In the genomic region with DNA sequence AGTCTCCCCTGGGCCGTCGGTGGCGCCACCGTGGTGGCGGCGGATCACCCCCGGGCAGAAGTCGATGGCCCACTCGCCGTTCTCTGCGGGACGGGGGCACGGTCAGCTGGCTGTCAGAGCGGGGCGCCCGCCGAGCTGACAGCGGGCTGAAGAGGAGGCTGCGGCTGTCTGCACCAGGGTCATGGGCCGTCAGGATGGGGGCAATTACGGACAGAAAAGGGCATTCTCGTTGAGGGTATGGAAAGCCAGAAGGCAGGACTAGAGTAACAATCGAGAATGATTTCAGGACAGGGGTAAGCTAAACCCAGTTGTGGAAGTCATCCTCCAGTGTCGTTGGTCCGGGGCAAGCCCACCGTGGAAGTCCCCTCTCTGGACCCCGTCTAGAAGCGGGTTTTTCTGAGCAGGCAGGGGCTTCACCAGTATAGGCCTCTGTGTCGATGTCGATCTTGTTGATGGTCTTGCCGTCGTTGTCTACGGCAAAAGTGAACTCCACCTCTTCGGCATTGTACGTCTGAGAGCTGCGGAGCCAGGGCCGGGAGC, we compare ENCODE assay signal across 14 cellular contexts. TPM values are rescaled to one million over a fixed set of nuclear protein-coding genes. Genes with fewer than 3 reads are reported as not detected.
DNase-seq lines count a peak whose midpoint lies in the region; ATAC-seq and TF ChIP-seq lines count a peak whose summit lies in the region.
"Had no signal": no experiment of that assay in that cellular context is flagged by ENCODE, and none has a peak within 500 bp of the region (broad histone marks: within the 10 kb centered on the region; RNA-seq: fewer than 3 reads in every experiment).

No MANE protein-coding gene starts in this region.

- H4K91ac ChIP-seq in neuronal stem cell (ENCODE audit: low read depth, low read length, poor library complexity), result no peak overlapping the region

- no peak for ATAC-seq in GM21367 (IDR thresholded peaks at IDR 0.05; ENCODE audit: unreplicated experiment)

- H3K27me3 ChIP-seq in BLaER1 treated with 17β-estradiol and CSF1 and Interleukin-3, amounts not matched to agents 10 nM and 100 nM, result peaks cover 26 to 44% (median 35%) of the 10 kb centered on the region in 11 experiments
- H3K27me3 ChIP-seq in HUES48 (ENCODE audit: control insufficient read depth, insufficient read depth, low read length), result no peaks in the 10 kb centered on the region
- peaks cover 0 to 4% (median 0%) of the 10 kb centered on the region in 3 experiments for H3K27me3 ChIP-seq in neuronal stem cell (ENCODE audit: control insufficient read depth in 3 of 3, insufficient read depth in 3 of 3, low read depth in 1 of 3, low read length in 3 of 3)
- H3K27me3 ChIP-seq: SJCRH30 had no signal

- DNase-seq in chondrocyte (ENCODE audit: low spot score) (peak; percentile 51), neuronal stem cell (ENCODE audit: low spot score) (no peak), NOMO-1 (lab: John Stamatoyannopoulos, UW; ENCODE audit: unreplicated experiment in 2 of 2) (no peak), AG20443 (ENCODE audit: low spot score) (no peak)
- DNase-seq in stimulated activated CD8-positive, alpha-beta memory T cell treated with anti-CD3 and anti-CD28 coated beads, Interleukin-4, amount 100 ng/mL, for 48 hours, result no peak
- DNase-seq: NCI-H345, SJCRH30 had no signal

- peak overlapping the region; percentile 71 for H3K18ac ChIP-seq in neuronal stem cell (ENCODE audit: low read length)

- H3K9me3 Mint-ChIP-seq in chondrocyte (ENCODE audit: low read depth), result no peaks in the 10 kb centered on the region
- H3K9me3 Mint-ChIP-seq: mesothelial cell of epicardium had no signal

- peaks cover 12 to 21% (median 14%) of the 10 kb centered on the region in 11 experiments; a peak in 21 of 22 replicates for H3K36me3 ChIP-seq in BLaER1 treated with 17β-estradiol and CSF1 and Interleukin-3, amounts not matched to agents 10 nM and 100 nM
- H3K36me3 ChIP-seq in HUES48 (ENCODE audit: control insufficient read depth, insufficient read depth, low read length) (peaks cover 14% of the 10 kb centered on the region), neuronal stem cell (replicated peaks in 1 of 2; ENCODE audit: control insufficient read depth in 2 of 2, insufficient read depth in 2 of 2, low read length in 2 of 2) (peaks cover 10 to 33% of the 10 kb centered on the region in 2 donors)
- H3K36me3 ChIP-seq: SJCRH30 had no signal

- H3K4ac ChIP-seq in neuronal stem cell (ENCODE audit: low read length), result peak overlapping the region; percentile 44

- no peaks in the 10 kb centered on the region for H3K27me3 Mint-ChIP-seq in chondrocyte (ENCODE audit: low read depth)

- no peak overlapping the region for H2BK15ac ChIP-seq in neuronal stem cell (ENCODE audit: low read length)

- H3K14ac ChIP-seq in neuronal stem cell (ENCODE audit: low read length), result no peak overlapping the region

- WGBS in neuronal stem cell (ENCODE audit: extremely low coverage in 2 of 2, insufficient read length in 2 of 2, insufficient replicate concordance in 1 of 2), 2 donors, result no CpG with 5 or more reads among the region's 37 CpGs

- H3K23ac ChIP-seq in neuronal stem cell (ENCODE audit: low read depth, low read length, poor library complexity), result no peak overlapping the region

- peak overlapping the region; percentile 42 for H2AK5ac ChIP-seq in neuronal stem cell (ENCODE audit: low read depth, low read length)

- peaks cover 2% of the 10 kb centered on the region for H3K79me1 ChIP-seq in neuronal stem cell (ENCODE audit: low read depth, low read length)

- H2AFZ ChIP-seq in neuronal stem cell (ENCODE audit: low read length), result no peak overlapping the region

- peaks cover 4% of the 10 kb centered on the region for H3K4me1 Mint-ChIP-seq in chondrocyte (ENCODE audit: low read depth)

- H2BK5ac ChIP-seq in neuronal stem cell (ENCODE audit: low read length), result no peak overlapping the region

- no peaks in the 10 kb centered on the region for H3K9me3 ChIP-seq in BLaER1 treated with 17β-estradiol and CSF1 and Interleukin-3, amounts not matched to agents 10 nM and 100 nM (replicated peaks in 1 of 11)
- H3K9me3 ChIP-seq in HUES48 (ENCODE audit: control insufficient read depth, insufficient read depth, low read length), result no peaks in the 10 kb centered on the region
- no peaks in the 10 kb centered on the region for H3K9me3 ChIP-seq in neuronal stem cell (replicated peaks in 1 of 2; ENCODE audit: control insufficient read depth in 2 of 2, insufficient read depth in 1 of 2, low read depth in 1 of 2, low read length in 2 of 2)
- H3K9me3 ChIP-seq: SJCRH30 had no signal

- H3K4me1 ChIP-seq in BLaER1 treated with 17β-estradiol and CSF1 and Interleukin-3, amounts not matched to agents 10 nM and 100 nM, result peaks cover 42 to 64% (median 53%) of the 10 kb centered on the region in 10 experiments
- H3K4me1 ChIP-seq in HUES48 (ENCODE audit: control insufficient read depth, insufficient read depth, low read length), result peaks cover 7% of the 10 kb centered on the region
- H3K4me1 ChIP-seq in neuronal stem cell (ENCODE audit: control insufficient read depth in 2 of 2, insufficient read depth in 1 of 2, low read depth in 1 of 2, low read length in 2 of 2), result peaks cover 0 to 1% of the 10 kb centered on the region in 2 donors

- no peak overlapping the region for H3K27ac Mint-ChIP-seq in chondrocyte (ENCODE audit: unreplicated experiment)
- H3K27ac Mint-ChIP-seq: mesothelial cell of epicardium had no signal

- H4K20me1 ChIP-seq in BLaER1 treated with 17β-estradiol and CSF1 and Interleukin-3, amounts not matched to agents 10 nM and 100 nM, result peaks cover 0 to 25% (median 0%) of the 10 kb centered on the region in 11 experiments; a peak in 9 of 22 replicates

- H3K9ac ChIP-seq in BLaER1 treated with 17β-estradiol and CSF1 and Interleukin-3, amounts not matched to agents 10 nM and 100 nM, result peak overlapping the region in 2 of 11 experiments; percentile 8 to 68; a peak in 1 of 22 replicates
- H3K9ac ChIP-seq in HUES48 (ENCODE audit: low read depth, low read length), result no peak overlapping the region
- H3K9ac ChIP-seq in neuronal stem cell (ENCODE audit: low read depth, low read length, poor library complexity), result peak overlapping the region; percentile 70
- H3K9ac ChIP-seq: KMS-11 had no signal

- H3K36me3 Mint-ChIP-seq in chondrocyte (ENCODE audit: low read depth), result peaks cover 10% of the 10 kb centered on the region

- peak overlapping the region in 1 of 11 experiments; percentile 17; a peak in 2 of 22 replicates for H3K27ac ChIP-seq in BLaER1 treated with 17β-estradiol and CSF1 and Interleukin-3, amounts not matched to agents 10 nM and 100 nM
- H3K27ac ChIP-seq in HUES48 (ENCODE audit: low read depth, low read length), result no peak overlapping the region
- no peak overlapping the region for H3K27ac ChIP-seq in neuronal stem cell (replicated peaks; ENCODE audit: low read length)
- H3K27ac ChIP-seq: KMS-11, SJCRH30 had no signal

- H4K8ac ChIP-seq in neuronal stem cell (ENCODE audit: low read depth, low read length), result no peak overlapping the region

- H3K4me3 ChIP-seq in BLaER1 treated with 17β-estradiol and CSF1 and Interleukin-3, amounts not matched to agents 10 nM and 100 nM, result peak overlapping the region in 6 of 10 experiments; percentile 25 to 55 (median 40); a peak in 6 of 20 replicates
- H3K4me3 ChIP-seq in HUES48 (ENCODE audit: low read depth, low read length), result peak overlapping the region; percentile 65; the same call in 1 of the 2 replicates
- no peak overlapping the region for H3K4me3 ChIP-seq in neuronal stem cell (ENCODE audit: low read length in 2 of 2)
- H3K4me3 ChIP-seq: SJCRH30 had no signal

- H3K4me2 ChIP-seq in BLaER1 treated with 17β-estradiol and CSF1 and Interleukin-3, amounts not matched to agents 10 nM and 100 nM, result peak overlapping the region; percentile 64 to 89 (median 80)
- peak overlapping the region; percentile 4 for H3K4me2 ChIP-seq in neuronal stem cell (ENCODE audit: insufficient read depth, low read length, poor library complexity, severe bottlenecking)
- H3K4me2 ChIP-seq: KMS-11 had no signal

- peak overlapping the region; percentile 72 for H2BK120ac ChIP-seq in neuronal stem cell (ENCODE audit: low read depth, low read length)

- TF ChIP-seq CTCF in chondrocyte (IDR thresholded peaks at IDR 0.05), result no peak

- H2BK12ac ChIP-seq in neuronal stem cell (ENCODE audit: low read length), result no peak overlapping the region

- H3K4me3 Mint-ChIP-seq in chondrocyte (ENCODE audit: unreplicated experiment), result no peak overlapping the region
- H3K4me3 Mint-ChIP-seq: mesothelial cell of epicardium had no signal

RNA-seq across cellular contexts. Expression of a gene that starts 1.7 kb away (rescaled TPM):
- 0.22 to 0.35 TPM in 2 of 3 replicates, not detected in the other for total RNA-seq in chondrocyte
- polyA plus RNA-seq in neuronal stem cell (2013, experiment 1 of 2), result 0.17 TPM
- polyA plus RNA-seq in neuronal stem cell (2013, experiment 2 of 2), result 0.12 TPM

RNA-seq across cellular contexts. Expression of a gene that starts 1.8 kb away (rescaled TPM):
- 1.5 to 1.8 TPM (median 1.6 TPM) in 3 replicates for total RNA-seq in chondrocyte
- 0.32 TPM for polyA plus RNA-seq in neuronal stem cell (2013, experiment 1 of 2)
- 0.28 TPM for polyA plus RNA-seq in neuronal stem cell (2013, experiment 2 of 2)

RNA-seq across cellular contexts. Expression of a gene that starts 30.9 kb away (rescaled TPM):
- not detected in 3 replicates for total RNA-seq in chondrocyte
- not detected for polyA plus RNA-seq in neuronal stem cell (2013, experiment 1 of 2)
- polyA plus RNA-seq in neuronal stem cell (2013, experiment 2 of 2), result not detected
- total RNA-seq: activated CD8-positive, alpha-beta memory T cell treated with anti-CD3 and anti-CD28 coated beads for 36 hours; frontal cortex; mesothelial cell of epicardium; SJCRH30 had no signal

RNA-seq across cellular contexts. Expression of a gene that starts 38.7 kb away (rescaled TPM):
- 44.0 to 62.4 TPM (median 46.6 TPM) in 3 replicates for total RNA-seq in chondrocyte
- 44.7 TPM for polyA plus RNA-seq in neuronal stem cell (2013, experiment 1 of 2)
- polyA plus RNA-seq in neuronal stem cell (2013, experiment 2 of 2), result 44.0 TPM

RNA-seq across cellular contexts. Expression of a gene that starts 38.9 kb away (rescaled TPM):
- 69.7 to 95.8 TPM (median 74.5 TPM) in 3 replicates for total RNA-seq in chondrocyte
- polyA plus RNA-seq in neuronal stem cell (2013, experiment 1 of 2), result 110 TPM
- polyA plus RNA-seq in neuronal stem cell (2013, experiment 2 of 2), result 109 TPM

Comparison
In these comparisons a context has a peak if more than half of its experiments do, and no peak if none do; other contexts are left out.
1. H3K4me3 ChIP-seq: peak in BLaER1 treated with 17β-estradiol and CSF1 and Interleukin-3, amounts not matched to agents 10 nM and 100 nM (6 of 10) and HUES48 (single experiment); none in neuronal stem cell (0 of 2).